1 cellular context compared by ENCODE assay signal in the genomic region with DNA sequence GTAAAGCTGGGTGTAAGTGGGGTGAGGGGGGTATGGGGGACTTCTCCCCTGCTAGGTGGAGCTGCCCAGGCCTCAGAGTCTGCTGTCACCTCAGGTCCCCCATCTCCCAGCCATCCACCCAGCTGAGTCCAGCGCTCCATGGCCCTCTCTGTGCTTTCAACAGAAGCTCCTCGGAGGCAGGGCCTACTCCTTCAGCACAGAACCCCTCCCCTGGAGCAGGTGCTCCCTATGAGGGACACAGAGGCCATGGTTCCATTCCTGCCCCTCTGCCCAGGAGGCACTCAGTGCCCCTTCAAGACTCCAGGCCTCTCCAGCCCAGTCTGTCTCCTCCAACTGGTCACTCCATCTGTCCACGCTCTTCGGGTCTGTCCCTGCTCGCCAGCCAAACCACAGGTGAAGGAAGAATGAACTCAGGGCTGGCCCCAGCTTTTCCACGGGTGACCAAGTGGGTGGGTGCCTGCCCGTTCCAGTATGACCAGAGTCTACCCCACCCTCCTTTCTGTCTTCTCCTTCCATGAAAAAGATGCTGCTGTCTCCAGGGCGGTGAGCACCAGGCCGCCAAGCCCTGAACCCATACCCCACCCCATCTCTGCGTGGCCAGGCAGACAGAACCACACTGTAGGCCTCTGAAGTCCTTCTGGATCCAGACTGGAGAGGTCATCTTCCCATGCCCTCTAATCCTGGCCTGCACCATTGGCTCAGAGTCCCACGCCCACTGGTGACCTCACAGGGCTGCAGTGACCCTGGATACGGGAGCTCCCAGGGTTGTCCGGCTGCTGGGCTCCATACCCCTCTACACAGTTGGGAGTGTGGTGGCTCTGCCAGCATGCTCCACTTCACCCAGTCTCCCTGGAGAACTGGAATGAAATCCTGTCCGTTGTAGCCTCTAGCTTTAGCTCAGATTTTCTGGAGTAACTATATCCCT.
TF ChIP-seq lines count a peak whose summit lies in the region.

No MANE protein-coding gene starts in this region.

TF ChIP-seq in K562, 482 proteins besides CTCF, POLR2A, EP300 and RAD21:
- TF ChIP-seq ERF (CRISPR knock-in tag; IDR thresholded peaks at IDR 0.05) = 0 out of 2 replicates have a peak, but pooled peaks have one; percentile 23
- peak; percentile 43 for TF ChIP-seq SNRNP70 (optimal IDR thresholded peaks at IDR 0.05; ENCODE audit: low read depth, low read length)
- TF ChIP-seq POLR2G (IDR thresholded peaks at IDR 0.05; ENCODE audit: low read depth, low read length) = peak; percentile 33; the same call in 1 of the 2 replicates
- TF ChIP-seq NEUROD1 (IDR thresholded peaks at IDR 0.05; ENCODE audit: borderline replicate concordance, low read depth, low read length, partially characterized antibody) = no peak
- 0 out of 2 replicates have a peak, but pooled peaks have one; percentile 34 for TF ChIP-seq SUPT5H (IDR thresholded peaks at IDR 0.05)
TF ChIP-seq in K562: peak in this region for 4.
